Comparison of ENCODE assay signal across 8 cellular contexts in genomic region chr1:86616871-86617270, GRCh38.
A peak's percentile ranks its signal among the peaks of the same experiment; 100 is the strongest.
DNase-seq lines count a peak whose midpoint lies in the region; ATAC-seq, FAIRE-seq and TF ChIP-seq lines count a peak whose summit lies in the region.

No MANE protein-coding gene starts in this region.

- ATAC-seq in GM21390 (IDR thresholded peaks at IDR 0.05; ENCODE audit: unreplicated experiment) (peak; percentile 100), HG03460 (IDR thresholded peaks at IDR 0.05; ENCODE audit: unreplicated experiment) (peak; percentile 100), sciatic nerve (no peak)

- no peak overlapping the region for H3K27ac ChIP-seq in ovary

- intact Hi-C loops in ovary (cut with DNase I) (no loop called here), sciatic nerve (cut with DNase I) (no loop called here)

- H3K36me3 ChIP-seq in ovary = no peaks in the 10 kb centered on the region

- 70 to 73% (median 71%) methylated on average over 1 of the region's 1 CpG for WGBS in ovary, 3 donors

- TF ChIP-seq CTCF in GM10248 (IDR thresholded peaks at IDR 0.05; ENCODE audit: control extremely low read depth, extremely low read depth, low read depth, missing control alignments) = no peak
- no peak for TF ChIP-seq CTCF in ovary (IDR thresholded peaks at IDR 0.05)

- H3K27me3 ChIP-seq in ovary = no peaks in the 10 kb centered on the region

- POLR2A ChIA-PET in GM10248 (lab: Yijun Ruan, JAX) = no interaction called here

- DNase-seq in GM10248 (ENCODE audit: extremely low spot score) (peak; percentile 12), ovary (no peak), SW480 (ENCODE audit: low spot score) (no peak), sciatic nerve (ENCODE audit: low spot score) (no peak)
- no peak for DNase-seq in activated CD8-positive, alpha-beta memory T cell treated with anti-CD3 and anti-CD28 coated beads for 24 hours

- H3K4me1 ChIP-seq in ovary (ENCODE audit: insufficient read depth) = no peaks in the 10 kb centered on the region

- CTCF ChIA-PET in GM10248 (lab: Yijun Ruan, JAX) = no interaction called here

- H3K9me3 ChIP-seq in ovary = peaks cover 0 to under 1% of the 10 kb centered on the region in 2 donors

- H3K4me3 ChIP-seq in ovary = no peak overlapping the region

- no peak for TF ChIP-seq POLR2A in ovary (IDR thresholded peaks at IDR 0.05)

- peak; percentile 89 for FAIRE-seq in colon (lab: Jason Lieb, UNC)

- TF ChIP-seq EP300 in ovary (IDR thresholded peaks at IDR 0.05) = no peak
